Comparison of ENCODE assay signal across 9 cellular contexts in the genomic region with DNA sequence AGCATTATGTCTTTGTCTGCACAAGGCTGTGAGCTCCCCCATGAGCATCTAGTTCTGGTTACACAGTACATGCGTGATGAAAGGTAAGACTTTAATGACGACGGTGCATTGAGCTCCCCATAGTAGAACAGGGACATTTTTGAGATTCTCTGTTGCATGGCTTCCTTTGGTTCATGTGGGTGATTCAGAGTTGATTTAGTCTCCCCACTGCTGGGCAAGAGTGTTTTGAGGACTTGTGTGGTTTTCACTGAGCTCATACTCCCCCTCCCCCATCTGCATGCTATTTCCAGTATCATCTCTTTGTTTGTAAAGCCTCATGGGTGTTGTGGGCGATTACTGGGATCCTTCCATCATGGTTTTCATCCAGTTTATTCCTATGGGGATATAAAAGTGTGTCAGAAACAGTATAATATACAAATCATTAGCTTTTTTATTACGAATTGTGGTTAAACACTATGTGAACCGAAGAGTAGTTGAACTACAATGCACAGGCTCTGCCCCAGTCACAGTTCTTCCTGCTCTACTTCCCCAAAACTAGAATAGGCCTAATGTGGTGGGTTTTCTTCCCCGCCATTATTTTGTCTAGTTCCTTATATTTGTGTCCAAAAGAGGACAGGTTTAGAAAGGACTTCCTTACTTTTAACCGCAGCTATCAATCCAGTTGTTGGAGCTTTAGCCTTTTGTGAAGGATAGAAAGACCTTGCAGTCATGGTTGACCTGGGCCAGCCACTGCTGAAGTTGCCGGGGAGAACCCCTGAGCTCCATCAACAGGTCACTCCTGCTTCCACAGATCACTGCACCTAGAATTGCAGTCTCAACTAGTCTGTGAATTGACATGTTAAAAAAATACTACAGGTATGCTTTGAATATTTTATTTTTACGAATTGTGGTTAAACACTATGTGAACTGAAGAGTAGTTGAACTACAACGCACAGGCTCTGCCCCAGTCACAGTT. TPM values are rescaled to one million over a fixed set of nuclear protein-coding genes. Genes with fewer than 3 reads are reported as not detected.
A peak's percentile ranks its signal among the peaks of the same experiment; 100 is the strongest.
DNase-seq lines count a peak whose midpoint lies in the region; ATAC-seq and TF ChIP-seq lines count a peak whose summit lies in the region.
"Had no signal": no experiment of that assay in that cellular context is flagged by ENCODE, and none has a peak within 500 bp of the region (broad histone marks: within the 10 kb centered on the region; RNA-seq: fewer than 3 reads in every experiment).

No MANE protein-coding gene starts in this region.

- DNase-seq in activated CD8-positive, alpha-beta T cell treated with anti-CD3 and anti-CD28 coated beads for 36 hours, result no peak
- no peak for DNase-seq in stimulated activated naive CD8-positive, alpha-beta T cell treated with anti-CD3 and anti-CD28 coated beads, Interleukin-15, Interleukin-2, amounts not matched to agents 100 U/mL and 50 U/mL, for 24 hours
- DNase-seq in GM10248 (ENCODE audit: extremely low spot score) (no peak), activated T-cell treated with anti-CD3 and anti-CD28 coated beads for 4 hours (no peak)
- DNase-seq in stimulated activated CD4-positive, alpha-beta T cell treated with anti-CD3 and anti-CD28 coated beads, Interleukin-15, amount 100 ng/mL, for 24 hours, result no peak
- DNase-seq: NCI-H1694 had no signal

- intact Hi-C loops in activated CD8-positive, alpha-beta T cell treated with anti-CD3 and anti-CD28 coated beads for 36 hours (cut with micrococcal nuclease), result no loop called here

- POLR2A ChIA-PET in activated CD8-positive, alpha-beta T cell treated with anti-CD3 and anti-CD28 coated beads for 36 hours (lab: Charles Lee), result no interaction called here
- POLR2A ChIA-PET in GM10248 (lab: Yijun Ruan, JAX), result no interaction called here

- H3K27me3 Mint-ChIP-seq in activated CD8-positive, alpha-beta T cell treated with anti-CD3 and anti-CD28 coated beads for 36 hours, result no peaks in the 10 kb centered on the region

- TF ChIP-seq CTCF in activated CD8-positive, alpha-beta T cell treated with anti-CD3 and anti-CD28 coated beads for 36 hours (IDR thresholded peaks at IDR 0.05), result no peak
- TF ChIP-seq CTCF in GM10248 (IDR thresholded peaks at IDR 0.05; ENCODE audit: control extremely low read depth, extremely low read depth, low read depth, missing control alignments), result no peak

- H3K9me3 Mint-ChIP-seq in activated CD8-positive, alpha-beta T cell treated with anti-CD3 and anti-CD28 coated beads for 36 hours, result no peaks in the 10 kb centered on the region
- H3K9me3 Mint-ChIP-seq: dendritic cell treated with granulocyte-macrophage colony-stimulating factor and Interleukin-4, amounts not matched to agents 40 ng/mL and 50 ng/mL, for 4 days had no signal

- no peak overlapping the region for H3K4me3 Mint-ChIP-seq in activated CD8-positive, alpha-beta T cell treated with anti-CD3 and anti-CD28 coated beads for 36 hours
- H3K4me3 Mint-ChIP-seq: dendritic cell treated with granulocyte-macrophage colony-stimulating factor and Interleukin-4, amounts not matched to agents 40 ng/mL and 50 ng/mL, for 4 days had no signal

- H3K27ac Mint-ChIP-seq in activated CD8-positive, alpha-beta T cell treated with anti-CD3 and anti-CD28 coated beads for 36 hours, result no peak overlapping the region
- H3K27ac Mint-ChIP-seq: dendritic cell treated with granulocyte-macrophage colony-stimulating factor and Interleukin-4, amounts not matched to agents 40 ng/mL and 50 ng/mL, for 4 days had no signal

- no peaks in the 10 kb centered on the region for H3K36me3 Mint-ChIP-seq in activated CD8-positive, alpha-beta T cell treated with anti-CD3 and anti-CD28 coated beads for 36 hours (ENCODE audit: low read depth)

- peak; percentile 64 for ATAC-seq in GM19351 (IDR thresholded peaks at IDR 0.05; ENCODE audit: unreplicated experiment)
- peak; percentile 55 for ATAC-seq in HG03342 (IDR thresholded peaks at IDR 0.05; ENCODE audit: unreplicated experiment)
- ATAC-seq in activated CD8-positive, alpha-beta T cell treated with anti-CD3 and anti-CD28 coated beads for 36 hours, result peak; percentile 34
- ATAC-seq in stimulated activated naive CD8-positive, alpha-beta T cell treated with anti-CD3 and anti-CD28 coated beads, Interleukin-15, Interleukin-2, amounts not matched to agents 100 U/mL and 50 U/mL, for 24 hours, result peak; percentile 33

- CTCF ChIA-PET in activated CD8-positive, alpha-beta T cell treated with anti-CD3 and anti-CD28 coated beads for 36 hours (lab: Charles Lee), result interaction anchor here (1.0 to 1.9 kb wide), 5 partner anchors 11 to 282 kb away, joined by 3 to 6 read pairs (median 4); no protein-coding TSS in a partner anchor
- CTCF ChIA-PET in GM10248 (lab: Yijun Ruan, JAX), result interaction anchor here (2.0 to 2.5 kb wide), 3 partner anchors 12 to 152 kb away, joined by 6 to 11 read pairs (median 10); no protein-coding TSS in a partner anchor

- peaks cover 20% of the 10 kb centered on the region for H3K4me1 Mint-ChIP-seq in activated CD8-positive, alpha-beta T cell treated with anti-CD3 and anti-CD28 coated beads for 36 hours (ENCODE audit: low read depth)

RNA-seq across cellular contexts. Expression of a gene that starts 30.4 kb away (rescaled TPM):
- total RNA-seq in activated CD8-positive, alpha-beta T cell treated with anti-CD3 and anti-CD28 coated beads for 36 hours, result under 1 TPM; 0.27 to 0.58 TPM
